In the genomic region with DNA sequence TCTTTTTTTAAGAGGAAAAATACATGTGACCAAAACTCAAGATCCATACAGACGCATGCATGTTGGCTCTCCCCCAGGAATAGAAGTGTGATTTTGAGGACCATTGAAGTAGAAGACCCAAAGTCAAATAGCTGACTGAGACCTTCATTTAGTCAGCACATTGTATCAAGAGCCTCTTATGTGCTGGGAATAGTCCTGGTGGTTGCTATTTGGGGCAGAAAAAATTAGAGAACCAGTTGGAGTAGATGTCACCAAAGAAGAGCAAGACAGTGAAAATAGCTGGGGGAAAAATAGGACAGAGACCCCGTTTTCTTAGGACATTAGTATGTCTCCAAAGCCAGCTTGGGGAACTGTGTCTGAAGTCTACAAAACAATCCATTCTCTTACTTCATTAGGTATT, we compare ENCODE assay signal across 32 cellular contexts.
"Had no signal": no experiment of that assay in that cellular context is flagged by ENCODE, and none has a peak within 500 bp of the region (broad histone marks: within the 10 kb centered on the region; RNA-seq: fewer than 3 reads in every experiment).

No MANE protein-coding gene starts in this region.

- H3K9me3 Mint-ChIP-seq: activated CD4-positive, alpha-beta T cell treated with anti-CD3 and anti-CD28 coated beads, Interleukin-2, amount 10 ng/mL, durations not matched to agents 24 days and 14 days; activated CD8-positive, alpha-beta T cell treated with anti-CD3 and anti-CD28 coated beads for 36 hours; activated naive CD8-positive, alpha-beta T cell treated with anti-CD3 and anti-CD28 coated beads for 36 hours; activated T-cell treated with anti-CD3 and anti-CD28 coated beads, Interleukin-2, amount 50 U/mL, for 72 hours; activated T-helper 17 cell treated with anti-CD3 and anti-CD28 coated beads, Interleukin-2, amount 50 U/mL, for 72 hours; T-helper 1 cell treated with Interleukin-12 subunit alpha and Interleukin-12 subunit beta and Interleukin-4 antibody, amounts not matched to agents 30 μg/mL and 1 μg/mL, for 36 hours; T-helper 2 cell treated with Interferon-gamma antibody and Interleukin-4, amounts not matched to agents 5 μg/mL and 100 μg/mL, for 36 hours had no signal

- H3K36me3 ChIP-seq: brain microvascular endothelial cell, Peyer's patch, SJSA1 had no signal

- H3K9me3 ChIP-seq: Peyer's patch, SJSA1, SK-N-SH had no signal

- H3K4me3 Mint-ChIP-seq: activated CD4-positive, alpha-beta T cell treated with anti-CD3 and anti-CD28 coated beads, Interleukin-2, amount 10 ng/mL, durations not matched to agents 24 days and 14 days; activated CD8-positive, alpha-beta T cell treated with anti-CD3 and anti-CD28 coated beads for 36 hours; activated naive CD8-positive, alpha-beta T cell treated with anti-CD3 and anti-CD28 coated beads for 36 hours; activated T-cell treated with anti-CD3 and anti-CD28 coated beads, Interleukin-2, amount 50 U/mL, for 72 hours; activated T-helper 17 cell treated with anti-CD3 and anti-CD28 coated beads, Interleukin-2, amount 50 U/mL, for 72 hours; T-helper 1 cell treated with Interleukin-12 subunit alpha and Interleukin-12 subunit beta and Interleukin-4 antibody, amounts not matched to agents 30 μg/mL and 1 μg/mL, for 36 hours; T-helper 2 cell treated with Interferon-gamma antibody and Interleukin-4, amounts not matched to agents 5 μg/mL and 100 μg/mL, for 36 hours had no signal

- H3K27ac ChIP-seq: brain microvascular endothelial cell, coronary artery, Peyer's patch, SJSA1 had no signal

- H3K27me3 Mint-ChIP-seq: activated CD8-positive, alpha-beta T cell treated with anti-CD3 and anti-CD28 coated beads for 36 hours; activated naive CD8-positive, alpha-beta T cell treated with anti-CD3 and anti-CD28 coated beads for 36 hours; activated T-helper 17 cell treated with anti-CD3 and anti-CD28 coated beads, Interleukin-2, amount 50 U/mL, for 72 hours had no signal

- ATAC-seq: activated CD8-positive, alpha-beta T cell treated with anti-CD3 and anti-CD28 coated beads for 36 hours; activated T-cell treated with anti-CD3 and anti-CD28 coated beads, Interleukin-2, amount 50 U/mL, for 72 hours; activated T-helper 17 cell treated with anti-CD3 and anti-CD28 coated beads, Interleukin-2, amount 50 U/mL, for 72 hours; PC-3 had no signal

- DNase-seq: activated CD4-positive, alpha-beta T cell treated with anti-CD3 and anti-CD28 coated beads, Interleukin-2, amount 10 ng/mL, durations not matched to agents 24 days and 14 days; activated CD4-positive, alpha-beta T cell treated with anti-CD3 and anti-CD28 coated beads, Interleukin-2, amount 50 U/mL, for 4 hours; activated CD8-positive, alpha-beta T cell treated with anti-CD3 and anti-CD28 coated beads for 36 hours; activated effector memory CD4-positive, alpha-beta T cell treated with anti-CD3 and anti-CD28 coated beads, Interleukin-2, amount 50 U/mL, for 16 hours; activated naive CD4-positive, alpha-beta T cell; activated naive CD4-positive, alpha-beta T cell treated with anti-CD3 and anti-CD28 coated beads, Interleukin-2, amount 50 U/mL, for 16 hours; activated naive CD8-positive, alpha-beta T cell treated with anti-CD3 and anti-CD28 coated beads for 36 hours; activated T-cell treated with anti-CD3 and anti-CD28 coated beads, Interleukin-2, amount 50 U/mL, for 1 hour; activated T-cell treated with anti-CD3 and anti-CD28 coated beads, Interleukin-2, amount 50 U/mL, for 72 hours; amniotic stem cell; aorta; brain microvascular endothelial cell; central memory CD4-positive, alpha-beta T cell; NCI-H1092 treated with DMSO at 0.1 percent for 48 hours; NCI-H146; NCI-H187; NCI-H2081 treated with DMSO at 0.1 percent for 48 hours; NCI-H2171; NCI-H510A; NCI-H526; NCI-H748 treated with DMSO at 0.1 percent for 48 hours; NK-92 treated with Interleukin-12 subunit alpha and Interleukin-12 subunit beta, amount 100 ng/mL, for 24 hours; PC-3; Peyer's patch; RPMI8226; SHP77 treated with DMSO at 0.1 percent for 48 hours; SK-N-SH had no signal

- H3K27ac Mint-ChIP-seq: activated CD4-positive, alpha-beta T cell treated with anti-CD3 and anti-CD28 coated beads, Interleukin-2, amount 10 ng/mL, durations not matched to agents 24 days and 14 days; activated CD8-positive, alpha-beta T cell treated with anti-CD3 and anti-CD28 coated beads for 36 hours; activated naive CD8-positive, alpha-beta T cell treated with anti-CD3 and anti-CD28 coated beads for 36 hours; activated T-cell treated with anti-CD3 and anti-CD28 coated beads, Interleukin-2, amount 50 U/mL, for 72 hours; activated T-helper 17 cell treated with anti-CD3 and anti-CD28 coated beads, Interleukin-2, amount 50 U/mL, for 72 hours; T-helper 1 cell treated with Interleukin-12 subunit alpha and Interleukin-12 subunit beta and Interleukin-4 antibody, amounts not matched to agents 30 μg/mL and 1 μg/mL, for 36 hours; T-helper 2 cell treated with Interferon-gamma antibody and Interleukin-4, amounts not matched to agents 5 μg/mL and 100 μg/mL, for 36 hours had no signal

- H3K36me3 Mint-ChIP-seq: activated naive CD8-positive, alpha-beta T cell treated with anti-CD3 and anti-CD28 coated beads for 36 hours had no signal

- H3K4me1 Mint-ChIP-seq: activated CD4-positive, alpha-beta T cell treated with anti-CD3 and anti-CD28 coated beads, Interleukin-2, amount 10 ng/mL, durations not matched to agents 24 days and 14 days had no signal
